3 cellular contexts compared by ENCODE assay signal in the genomic region with DNA sequence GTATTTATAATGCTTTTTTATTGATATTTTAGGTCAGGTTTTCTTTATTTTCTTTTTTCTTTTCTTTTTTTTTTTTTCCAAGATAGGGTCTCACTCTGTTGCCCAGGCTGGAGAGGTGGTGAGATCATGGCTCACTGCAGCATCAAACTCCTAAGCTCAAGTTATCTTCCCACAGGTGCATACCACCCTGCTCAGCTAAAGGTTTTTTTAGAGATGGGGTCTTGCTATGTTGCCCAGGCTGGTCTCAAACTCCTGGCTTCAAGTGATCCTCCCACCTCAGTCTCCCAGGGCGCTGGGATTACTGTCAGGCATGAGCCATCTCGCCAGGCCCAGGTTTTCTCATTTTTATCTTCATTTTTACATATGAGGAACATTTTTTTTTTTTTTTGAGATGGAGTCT.
TF ChIP-seq lines count a peak whose summit lies in the region.

No MANE protein-coding gene starts in this region.

TF ChIP-seq in SK-N-SH, 30 proteins besides CTCF, POLR2A, EP300 and RAD21:
- no peak for TF ChIP-seq CHD2 (IDR thresholded peaks at IDR 0.05; ENCODE audit: low read length, partially characterized antibody)
- TF ChIP-seq NRF1 (IDR thresholded peaks at IDR 0.05; ENCODE audit: low read depth, low read length) = no peak
- TF ChIP-seq JUND (IDR thresholded peaks at IDR 0.05) = no peak
- TF ChIP-seq NFIC (IDR thresholded peaks at IDR 0.05; ENCODE audit: borderline replicate concordance) = no peak
- TF ChIP-seq, protein P1, sequence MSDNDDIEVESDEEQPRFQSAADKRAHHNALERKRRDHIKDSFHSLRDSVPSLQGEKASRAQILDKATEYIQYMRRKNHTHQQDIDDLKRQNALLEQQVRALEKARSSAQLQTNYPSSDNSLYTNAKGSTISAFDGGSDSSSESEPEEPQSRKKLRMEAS (IDR thresholded peaks at IDR 0.05; ENCODE audit: low read depth) = no peak
- no peak for TF ChIP-seq RFX5 (IDR thresholded peaks at IDR 0.05; ENCODE audit: low read length)
- TF ChIP-seq SMC3 (IDR thresholded peaks at IDR 0.05; ENCODE audit: low read depth, low read length) = no peak
- no peak for TF ChIP-seq SIN3A (IDR thresholded peaks at IDR 0.05; ENCODE audit: borderline replicate concordance, low read depth, low read length)
- TF ChIP-seq, protein P2, sequence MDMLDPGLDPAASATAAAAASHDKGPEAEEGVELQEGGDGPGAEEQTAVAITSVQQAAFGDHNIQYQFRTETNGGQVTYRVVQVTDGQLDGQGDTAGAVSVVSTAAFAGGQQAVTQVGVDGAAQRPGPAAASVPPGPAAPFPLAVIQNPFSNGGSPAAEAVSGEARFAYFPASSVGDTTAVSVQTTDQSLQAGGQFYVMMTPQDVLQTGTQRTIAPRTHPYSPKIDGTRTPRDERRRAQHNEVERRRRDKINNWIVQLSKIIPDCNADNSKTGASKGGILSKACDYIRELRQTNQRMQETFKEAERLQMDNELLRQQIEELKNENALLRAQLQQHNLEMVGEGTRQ (IDR thresholded peaks at IDR 0.05; ENCODE audit: borderline replicate concordance, low read depth, low read length) = no peak
- no peak for TF ChIP-seq FOXJ3 (CRISPR knock-in tag; IDR thresholded peaks at IDR 0.05)
- no peak for TF ChIP-seq ELF1 (IDR thresholded peaks at IDR 0.05)
- no peak for TF ChIP-seq GABPA (IDR thresholded peaks at IDR 0.05; ENCODE audit: low read depth)

TF ChIP-seq in SK-N-SH treated with all-trans-retinoic acid at 6 μM for 48 hours, 23 proteins besides CTCF, POLR2A, EP300 and RAD21:
- TF ChIP-seq, protein P3, sequence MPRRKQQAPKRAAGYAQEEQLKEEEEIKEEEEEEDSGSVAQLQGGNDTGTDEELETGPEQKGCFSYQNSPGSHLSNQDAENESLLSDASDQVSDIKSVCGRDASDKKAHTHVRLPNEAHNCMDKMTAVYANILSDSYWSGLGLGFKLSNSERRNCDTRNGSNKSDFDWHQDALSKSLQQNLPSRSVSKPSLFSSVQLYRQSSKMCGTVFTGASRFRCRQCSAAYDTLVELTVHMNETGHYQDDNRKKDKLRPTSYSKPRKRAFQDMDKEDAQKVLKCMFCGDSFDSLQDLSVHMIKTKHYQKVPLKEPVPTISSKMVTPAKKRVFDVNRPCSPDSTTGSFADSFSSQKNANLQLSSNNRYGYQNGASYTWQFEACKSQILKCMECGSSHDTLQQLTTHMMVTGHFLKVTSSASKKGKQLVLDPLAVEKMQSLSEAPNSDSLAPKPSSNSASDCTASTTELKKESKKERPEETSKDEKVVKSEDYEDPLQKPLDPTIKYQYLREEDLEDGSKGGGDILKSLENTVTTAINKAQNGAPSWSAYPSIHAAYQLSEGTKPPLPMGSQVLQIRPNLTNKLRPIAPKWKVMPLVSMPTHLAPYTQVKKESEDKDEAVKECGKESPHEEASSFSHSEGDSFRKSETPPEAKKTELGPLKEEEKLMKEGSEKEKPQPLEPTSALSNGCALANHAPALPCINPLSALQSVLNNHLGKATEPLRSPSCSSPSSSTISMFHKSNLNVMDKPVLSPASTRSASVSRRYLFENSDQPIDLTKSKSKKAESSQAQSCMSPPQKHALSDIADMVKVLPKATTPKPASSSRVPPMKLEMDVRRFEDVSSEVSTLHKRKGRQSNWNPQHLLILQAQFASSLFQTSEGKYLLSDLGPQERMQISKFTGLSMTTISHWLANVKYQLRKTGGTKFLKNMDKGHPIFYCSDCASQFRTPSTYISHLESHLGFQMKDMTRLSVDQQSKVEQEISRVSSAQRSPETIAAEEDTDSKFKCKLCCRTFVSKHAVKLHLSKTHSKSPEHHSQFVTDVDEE (CRISPR knock-in tag; IDR thresholded peaks at IDR 0.05) = no peak
- no peak for TF ChIP-seq ZNF70 (CRISPR knock-in tag; IDR thresholded peaks at IDR 0.05)
- TF ChIP-seq ZNF8 (CRISPR knock-in tag; IDR thresholded peaks at IDR 0.05) = no peak
- TF ChIP-seq ESRRG (CRISPR knock-in tag; IDR thresholded peaks at IDR 0.05) = no peak
- no peak for TF ChIP-seq ISL1 (CRISPR knock-in tag; IDR thresholded peaks at IDR 0.05)
- no peak for TF ChIP-seq GLIS3 (CRISPR knock-in tag; IDR thresholded peaks at IDR 0.05)
- TF ChIP-seq ZC3H10 (CRISPR knock-in tag; IDR thresholded peaks at IDR 0.05) = no peak
- no peak for TF ChIP-seq RARB (CRISPR knock-in tag; IDR thresholded peaks at IDR 0.05)
- no peak for TF ChIP-seq SNAI2 (CRISPR knock-in tag; IDR thresholded peaks at IDR 0.05)
- TF ChIP-seq TCF4 (CRISPR knock-in tag; IDR thresholded peaks at IDR 0.05; ENCODE audit: borderline replicate concordance) = no peak
- TF ChIP-seq, protein P4, sequence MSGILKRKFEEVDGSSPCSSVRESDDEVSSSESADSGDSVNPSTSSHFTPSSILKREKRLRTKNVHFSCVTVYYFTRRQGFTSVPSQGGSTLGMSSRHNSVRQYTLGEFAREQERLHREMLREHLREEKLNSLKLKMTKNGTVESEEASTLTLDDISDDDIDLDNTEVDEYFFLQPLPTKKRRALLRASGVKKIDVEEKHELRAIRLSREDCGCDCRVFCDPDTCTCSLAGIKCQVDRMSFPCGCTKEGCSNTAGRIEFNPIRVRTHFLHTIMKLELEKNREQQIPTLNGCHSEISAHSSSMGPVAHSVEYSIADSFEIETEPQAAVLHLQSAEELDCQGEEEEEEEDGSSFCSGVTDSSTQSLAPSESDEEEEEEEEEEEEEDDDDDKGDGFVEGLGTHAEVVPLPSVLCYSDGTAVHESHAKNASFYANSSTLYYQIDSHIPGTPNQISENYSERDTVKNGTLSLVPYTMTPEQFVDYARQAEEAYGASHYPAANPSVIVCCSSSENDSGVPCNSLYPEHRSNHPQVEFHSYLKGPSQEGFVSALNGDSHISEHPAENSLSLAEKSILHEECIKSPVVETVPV (CRISPR knock-in tag; IDR thresholded peaks at IDR 0.05) = no peak
- no peak for TF ChIP-seq ZNF565 (CRISPR knock-in tag; conservative IDR thresholded peaks at IDR 0.05; ENCODE audit: low read depth)
- TF ChIP-seq, protein P5, sequence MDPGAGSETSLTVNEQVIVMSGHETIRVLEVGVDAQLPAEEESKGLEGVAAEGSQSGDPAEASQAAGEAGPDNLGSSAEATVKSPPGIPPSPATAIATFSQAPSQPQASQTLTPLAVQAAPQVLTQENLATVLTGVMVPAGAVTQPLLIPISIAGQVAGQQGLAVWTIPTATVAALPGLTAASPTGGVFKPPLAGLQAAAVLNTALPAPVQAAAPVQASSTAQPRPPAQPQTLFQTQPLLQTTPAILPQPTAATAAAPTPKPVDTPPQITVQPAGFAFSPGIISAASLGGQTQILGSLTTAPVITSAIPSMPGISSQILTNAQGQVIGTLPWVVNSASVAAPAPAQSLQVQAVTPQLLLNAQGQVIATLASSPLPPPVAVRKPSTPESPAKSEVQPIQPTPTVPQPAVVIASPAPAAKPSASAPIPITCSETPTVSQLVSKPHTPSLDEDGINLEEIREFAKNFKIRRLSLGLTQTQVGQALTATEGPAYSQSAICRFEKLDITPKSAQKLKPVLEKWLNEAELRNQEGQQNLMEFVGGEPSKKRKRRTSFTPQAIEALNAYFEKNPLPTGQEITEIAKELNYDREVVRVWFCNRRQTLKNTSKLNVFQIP (CRISPR knock-in tag; IDR thresholded peaks at IDR 0.05; ENCODE audit: borderline replicate concordance, low read depth) = no peak
- no peak for TF ChIP-seq CSDC2 (CRISPR knock-in tag; IDR thresholded peaks at IDR 0.05)
- no peak for TF ChIP-seq ARNTL (CRISPR knock-in tag; IDR thresholded peaks at IDR 0.05; ENCODE audit: borderline replicate concordance, low read depth)
- no peak for TF ChIP-seq PPARA (CRISPR knock-in tag; IDR thresholded peaks at IDR 0.05; ENCODE audit: borderline replicate concordance)
- no peak for TF ChIP-seq BACH2 (CRISPR knock-in tag; IDR thresholded peaks at IDR 0.05; ENCODE audit: borderline replicate concordance)
- TF ChIP-seq ZFP30 (CRISPR knock-in tag; IDR thresholded peaks at IDR 0.05) = no peak
- no peak for TF ChIP-seq OSR1 (CRISPR knock-in tag; IDR thresholded peaks at IDR 0.05)
- TF ChIP-seq, protein P6, sequence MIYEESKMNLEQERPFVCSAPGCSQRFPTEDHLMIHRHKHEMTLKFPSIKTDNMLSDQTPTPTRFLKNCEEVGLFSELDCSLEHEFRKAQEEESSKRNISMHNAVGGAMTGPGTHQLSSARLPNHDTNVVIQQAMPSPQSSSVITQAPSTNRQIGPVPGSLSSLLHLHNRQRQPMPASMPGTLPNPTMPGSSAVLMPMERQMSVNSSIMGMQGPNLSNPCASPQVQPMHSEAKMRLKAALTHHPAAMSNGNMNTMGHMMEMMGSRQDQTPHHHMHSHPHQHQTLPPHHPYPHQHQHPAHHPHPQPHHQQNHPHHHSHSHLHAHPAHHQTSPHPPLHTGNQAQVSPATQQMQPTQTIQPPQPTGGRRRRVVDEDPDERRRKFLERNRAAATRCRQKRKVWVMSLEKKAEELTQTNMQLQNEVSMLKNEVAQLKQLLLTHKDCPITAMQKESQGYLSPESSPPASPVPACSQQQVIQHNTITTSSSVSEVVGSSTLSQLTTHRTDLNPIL (CRISPR knock-in tag; IDR thresholded peaks at IDR 0.05; ENCODE audit: low read depth) = no peak

TF ChIP-seq in GM12878, 131 proteins besides CTCF, POLR2A, EP300 and RAD21:
- TF ChIP-seq SUPT20H (IDR thresholded peaks at IDR 0.05; ENCODE audit: borderline replicate concordance, control insufficient read depth, low read depth, low read length) = no peak
- TF ChIP-seq, protein P7, sequence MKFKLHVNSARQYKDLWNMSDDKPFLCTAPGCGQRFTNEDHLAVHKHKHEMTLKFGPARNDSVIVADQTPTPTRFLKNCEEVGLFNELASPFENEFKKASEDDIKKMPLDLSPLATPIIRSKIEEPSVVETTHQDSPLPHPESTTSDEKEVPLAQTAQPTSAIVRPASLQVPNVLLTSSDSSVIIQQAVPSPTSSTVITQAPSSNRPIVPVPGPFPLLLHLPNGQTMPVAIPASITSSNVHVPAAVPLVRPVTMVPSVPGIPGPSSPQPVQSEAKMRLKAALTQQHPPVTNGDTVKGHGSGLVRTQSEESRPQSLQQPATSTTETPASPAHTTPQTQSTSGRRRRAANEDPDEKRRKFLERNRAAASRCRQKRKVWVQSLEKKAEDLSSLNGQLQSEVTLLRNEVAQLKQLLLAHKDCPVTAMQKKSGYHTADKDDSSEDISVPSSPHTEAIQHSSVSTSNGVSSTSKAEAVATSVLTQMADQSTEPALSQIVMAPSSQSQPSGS (IDR thresholded peaks at IDR 0.05; ENCODE audit: low read length) = no peak
- no peak for TF ChIP-seq EGR1 (IDR thresholded peaks at IDR 0.05; ENCODE audit: borderline replicate concordance in 1 of 2, low read depth in 2 of 2, low read length in 2 of 2)
- TF ChIP-seq NFIC (IDR thresholded peaks at IDR 0.05; ENCODE audit: low read depth, low read length) = no peak
- TF ChIP-seq, protein P8, sequence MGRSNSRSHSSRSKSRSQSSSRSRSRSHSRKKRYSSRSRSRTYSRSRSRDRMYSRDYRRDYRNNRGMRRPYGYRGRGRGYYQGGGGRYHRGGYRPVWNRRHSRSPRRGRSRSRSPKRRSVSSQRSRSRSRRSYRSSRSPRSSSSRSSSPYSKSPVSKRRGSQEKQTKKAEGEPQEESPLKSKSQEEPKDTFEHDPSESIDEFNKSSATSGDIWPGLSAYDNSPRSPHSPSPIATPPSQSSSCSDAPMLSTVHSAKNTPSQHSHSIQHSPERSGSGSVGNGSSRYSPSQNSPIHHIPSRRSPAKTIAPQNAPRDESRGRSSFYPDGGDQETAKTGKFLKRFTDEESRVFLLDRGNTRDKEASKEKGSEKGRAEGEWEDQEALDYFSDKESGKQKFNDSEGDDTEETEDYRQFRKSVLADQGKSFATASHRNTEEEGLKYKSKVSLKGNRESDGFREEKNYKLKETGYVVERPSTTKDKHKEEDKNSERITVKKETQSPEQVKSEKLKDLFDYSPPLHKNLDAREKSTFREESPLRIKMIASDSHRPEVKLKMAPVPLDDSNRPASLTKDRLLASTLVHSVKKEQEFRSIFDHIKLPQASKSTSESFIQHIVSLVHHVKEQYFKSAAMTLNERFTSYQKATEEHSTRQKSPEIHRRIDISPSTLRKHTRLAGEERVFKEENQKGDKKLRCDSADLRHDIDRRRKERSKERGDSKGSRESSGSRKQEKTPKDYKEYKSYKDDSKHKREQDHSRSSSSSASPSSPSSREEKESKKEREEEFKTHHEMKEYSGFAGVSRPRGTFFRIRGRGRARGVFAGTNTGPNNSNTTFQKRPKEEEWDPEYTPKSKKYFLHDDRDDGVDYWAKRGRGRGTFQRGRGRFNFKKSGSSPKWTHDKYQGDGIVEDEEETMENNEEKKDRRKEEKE (IDR thresholded peaks at IDR 0.05) = no peak
- no peak for TF ChIP-seq CHD4 (IDR thresholded peaks at IDR 0.05)
- TF ChIP-seq CEBPB (IDR thresholded peaks at IDR 0.05; ENCODE audit: borderline replicate concordance in 1 of 2, low read depth in 2 of 2, low read length in 2 of 2) = no peak
- no peak for TF ChIP-seq EED (IDR thresholded peaks at IDR 0.05; ENCODE audit: low read depth)
- TF ChIP-seq HCFC1 (IDR thresholded peaks at IDR 0.05; ENCODE audit: low read length) = no peak
- TF ChIP-seq, protein P9, sequence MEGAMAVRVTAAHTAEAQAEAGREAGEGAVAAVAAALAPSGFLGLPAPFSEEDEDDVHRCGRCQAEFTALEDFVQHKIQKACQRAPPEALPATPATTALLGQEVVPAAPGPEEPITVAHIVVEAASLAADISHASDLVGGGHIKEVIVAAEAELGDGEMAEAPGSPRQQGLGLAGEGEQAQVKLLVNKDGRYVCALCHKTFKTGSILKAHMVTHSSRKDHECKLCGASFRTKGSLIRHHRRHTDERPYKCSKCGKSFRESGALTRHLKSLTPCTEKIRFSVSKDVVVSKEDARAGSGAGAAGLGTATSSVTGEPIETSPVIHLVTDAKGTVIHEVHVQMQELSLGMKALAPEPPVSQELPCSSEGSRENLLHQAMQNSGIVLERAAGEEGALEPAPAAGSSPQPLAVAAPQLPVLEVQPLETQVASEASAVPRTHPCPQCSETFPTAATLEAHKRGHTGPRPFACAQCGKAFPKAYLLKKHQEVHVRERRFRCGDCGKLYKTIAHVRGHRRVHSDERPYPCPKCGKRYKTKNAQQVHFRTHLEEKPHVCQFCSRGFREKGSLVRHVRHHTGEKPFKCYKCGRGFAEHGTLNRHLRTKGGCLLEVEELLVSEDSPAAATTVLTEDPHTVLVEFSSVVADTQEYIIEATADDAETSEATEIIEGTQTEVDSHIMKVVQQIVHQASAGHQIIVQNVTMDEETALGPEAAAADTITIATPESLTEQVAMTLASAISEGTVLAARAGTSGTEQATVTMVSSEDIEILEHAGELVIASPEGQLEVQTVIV (IDR thresholded peaks at IDR 0.05; ENCODE audit: borderline replicate concordance, partially characterized antibody) = no peak
- no peak for TF ChIP-seq SRF (IDR thresholded peaks at IDR 0.05; ENCODE audit: low read depth in 2 of 2, low read length in 2 of 2)
- TF ChIP-seq POLR2AphosphoS2 (IDR thresholded peaks at IDR 0.05; ENCODE audit: low read depth, low read length) = no peak
- TF ChIP-seq BMI1 (IDR thresholded peaks at IDR 0.05; ENCODE audit: borderline replicate concordance) = no peak
- TF ChIP-seq MTA3 (IDR thresholded peaks at IDR 0.05; ENCODE audit: borderline replicate concordance, low read length) = no peak
- TF ChIP-seq, protein P10, sequence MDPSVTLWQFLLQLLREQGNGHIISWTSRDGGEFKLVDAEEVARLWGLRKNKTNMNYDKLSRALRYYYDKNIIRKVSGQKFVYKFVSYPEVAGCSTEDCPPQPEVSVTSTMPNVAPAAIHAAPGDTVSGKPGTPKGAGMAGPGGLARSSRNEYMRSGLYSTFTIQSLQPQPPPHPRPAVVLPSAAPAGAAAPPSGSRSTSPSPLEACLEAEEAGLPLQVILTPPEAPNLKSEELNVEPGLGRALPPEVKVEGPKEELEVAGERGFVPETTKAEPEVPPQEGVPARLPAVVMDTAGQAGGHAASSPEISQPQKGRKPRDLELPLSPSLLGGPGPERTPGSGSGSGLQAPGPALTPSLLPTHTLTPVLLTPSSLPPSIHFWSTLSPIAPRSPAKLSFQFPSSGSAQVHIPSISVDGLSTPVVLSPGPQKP (IDR thresholded peaks at IDR 0.05; ENCODE audit: low read depth, low read length) = no peak
